20 cellular contexts compared by ENCODE assay signal in the genomic region with DNA sequence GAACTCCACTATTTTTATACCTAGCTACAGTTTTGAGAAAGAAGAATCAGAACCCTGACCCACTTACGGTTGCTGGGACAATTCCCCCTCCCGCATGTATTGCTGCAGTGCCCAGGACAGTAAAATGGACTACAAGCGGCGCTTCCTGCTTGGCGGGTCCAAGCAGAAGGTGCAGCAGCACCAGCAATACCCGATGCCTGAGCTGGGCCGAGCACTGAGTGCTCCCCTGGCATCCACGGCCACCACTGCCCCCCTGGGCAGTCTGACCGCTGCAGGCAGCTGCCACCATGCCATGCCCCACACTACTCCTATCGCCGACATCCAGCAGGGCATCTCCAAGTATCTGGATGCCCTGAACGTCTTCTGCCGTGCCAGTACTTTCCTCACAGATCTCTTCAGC. TPM values are rescaled to one million over a fixed set of nuclear protein-coding genes. Genes with fewer than 3 reads are reported as not detected.
DNase-seq lines count a peak whose midpoint lies in the region; ATAC-seq and TF ChIP-seq lines count a peak whose summit lies in the region.
"Had no signal": no experiment of that assay in that cellular context is flagged by ENCODE, and none has a peak within 500 bp of the region (broad histone marks: within the 10 kb centered on the region; RNA-seq: fewer than 3 reads in every experiment).

No MANE protein-coding gene starts in this region.

- H3K27ac Mint-ChIP-seq in Caco-2 (ENCODE audit: unreplicated experiment): no peak overlapping the region
- peak overlapping the region; percentile 27 for H3K27ac Mint-ChIP-seq in progenitor cell of endocrine pancreas

- TF ChIP-seq CTCF in Caco-2 (IDR thresholded peaks at IDR 0.05; ENCODE audit: insufficient read depth in 1 of 2, low read depth in 1 of 2, low read length in 1 of 2, severe bottlenecking in 1 of 2, unreplicated experiment in 1 of 2) (no peak), VCaP (conservative IDR thresholded peaks at IDR 0.05) (no peak), progenitor cell of endocrine pancreas (IDR thresholded peaks at IDR 0.05; ENCODE audit: unreplicated experiment) (no peak)

- intact Hi-C loops in Caco-2 (cut with micrococcal nuclease; ENCODE audit: unreplicated experiment): no loop called here
- intact Hi-C loops in left colon (cut with DNase I, micrococcal nuclease): no loop called here

- H3K36me3 ChIP-seq in Caco-2 (ENCODE audit: control insufficient read depth, insufficient read depth, low read length): peaks cover 2% of the 10 kb centered on the region; the same call in 1 of the 2 replicates
- H3K36me3 ChIP-seq: BE2C had no signal

- DNase-seq in Caco-2 (no peak), left colon (peak in 1 of 2 donors; percentile 44), progenitor cell of endocrine pancreas (ENCODE audit: low spot score, unreplicated experiment) (no peak), activated gamma-delta T cell treated with Interleukin-2 at 50 U/mL for 16 hours (no peak)
- DNase-seq: BE2C; COR-L47; KBM-7; MM.1S; NCI-H1092; NCI-H1436; NCI-H187 treated with DMSO at 0.1 percent for 48 hours; NCI-H748 treated with DMSO at 0.1 percent for 48 hours; NK-92 treated with Interleukin-12 subunit alpha and Interleukin-12 subunit beta, amount 100 ng/mL, for 24 hours; Peyer's patch; SJCRH30 had no signal

- peak overlapping the region; percentile 95 for H3K27ac ChIP-seq in VCaP
- H3K27ac ChIP-seq: A549, SJCRH30 had no signal

- no peak overlapping the region for H3K4me3 ChIP-seq in Caco-2 (ENCODE audit: low read depth, low read length)
- H3K4me3 ChIP-seq: A549, Peyer's patch, SJCRH30 had no signal

- no peak overlapping the region for H3K4me3 Mint-ChIP-seq in Caco-2 (ENCODE audit: unreplicated experiment)
- H3K4me3 Mint-ChIP-seq in progenitor cell of endocrine pancreas (ENCODE audit: low read depth): no peak overlapping the region

- BruUV-seq in Caco-2 (replicated peaks; lab: Mats Ljungman, UMichigan): TSS peak; percentile 61

- POLR2A ChIA-PET in Caco-2 (lab: Charles Lee): no interaction called here

- H3K27me3 ChIP-seq in Caco-2 (replicated peaks; ENCODE audit: control insufficient read depth, insufficient read depth, low read length): no peaks in the 10 kb centered on the region
- H3K27me3 ChIP-seq: BE2C, Peyer's patch, SJCRH30 had no signal

- H3K27me3 Mint-ChIP-seq in Caco-2 (ENCODE audit: insufficient read depth, unreplicated experiment) (no peaks in the 10 kb centered on the region), progenitor cell of endocrine pancreas (no peaks in the 10 kb centered on the region)

- H3K9me3 Mint-ChIP-seq in Caco-2 (ENCODE audit: unreplicated experiment) (no peaks in the 10 kb centered on the region), progenitor cell of endocrine pancreas (ENCODE audit: low read depth) (no peaks in the 10 kb centered on the region)

- no peaks in the 10 kb centered on the region for H3K9me3 ChIP-seq in Caco-2
- H3K9me3 ChIP-seq: A549, BE2C, Peyer's patch, SJCRH30 had no signal

- CTCF ChIA-PET in Caco-2 (lab: Charles Lee): no interaction called here

- H3K4me1 Mint-ChIP-seq in Caco-2 (ENCODE audit: low read depth, unreplicated experiment) (no peaks in the 10 kb centered on the region), progenitor cell of endocrine pancreas (ENCODE audit: low read depth) (peaks cover 4% of the 10 kb centered on the region)

- H3K4me1 ChIP-seq in Caco-2: no peaks in the 10 kb centered on the region
- H3K4me1 ChIP-seq: BE2C, SJCRH30 had no signal

- peak; percentile 60 for ATAC-seq in left colon
- ATAC-seq in GM21737 (IDR thresholded peaks at IDR 0.05; ENCODE audit: unreplicated experiment): no peak
- ATAC-seq in HG03439 (IDR thresholded peaks at IDR 0.05; ENCODE audit: unreplicated experiment): no peak
- no peak for ATAC-seq in GM21723 (IDR thresholded peaks at IDR 0.05; ENCODE audit: unreplicated experiment)

- peaks cover 15% of the 10 kb centered on the region for H3K36me3 Mint-ChIP-seq in Caco-2 (ENCODE audit: insufficient read depth, unreplicated experiment)
- peaks cover 10% of the 10 kb centered on the region for H3K36me3 Mint-ChIP-seq in progenitor cell of endocrine pancreas (ENCODE audit: insufficient read depth)

RNA-seq across cellular contexts. Expression of a gene that starts 46.0 kb away (rescaled TPM):
- 20.2 and 20.7 TPM in 2 replicates for total RNA-seq in Caco-2 (2022)
- 10 to 100 TPM; 19.6 to 22.0 TPM for total RNA-seq in left colon
- total RNA-seq in progenitor cell of endocrine pancreas: 23.7 and 31.9 TPM in 2 replicates
